In genomic region chr12:125222876-125223275, GRCh38 we compare ENCODE assay signal across 21 cellular contexts. TPM values are rescaled to one million over a fixed set of nuclear protein-coding genes. Genes with fewer than 3 reads are reported as not detected.
A peak's percentile ranks its signal among the peaks of the same experiment; 100 is the strongest.
DNase-seq lines count a peak whose midpoint lies in the region; ATAC-seq, FAIRE-seq and TF ChIP-seq lines count a peak whose summit lies in the region.
"Had no signal": no experiment of that assay in that cellular context is flagged by ENCODE, and none has a peak within 500 bp of the region (broad histone marks: within the 10 kb centered on the region; RNA-seq: fewer than 3 reads in every experiment).

No MANE protein-coding gene starts in this region.

- H3K36me3 Mint-ChIP-seq in naive thymus-derived CD8-positive, alpha-beta T cell = no peaks in the 10 kb centered on the region

- H3K9ac ChIP-seq in HepG2 (ENCODE audit: insufficient read depth, low read depth, low read length) = no peak overlapping the region

- H3K4me3 Mint-ChIP-seq in naive thymus-derived CD8-positive, alpha-beta T cell = no peak overlapping the region
- H3K4me3 Mint-ChIP-seq: CD4-positive, alpha-beta T cell; T-helper 1 cell treated with Interleukin-12 subunit alpha and Interleukin-12 subunit beta and Interleukin-4 antibody, amounts not matched to agents 30 μg/mL and 1 μg/mL, for 36 hours had no signal

- H3K9me3 ChIP-seq in HepG2 (ENCODE audit: low read length) (no peaks in the 10 kb centered on the region), right lobe of liver (no peaks in the 10 kb centered on the region), right atrium auricular region (no peaks in the 10 kb centered on the region)

- H3K4me2 ChIP-seq in HepG2 (ENCODE audit: low read depth, low read length) = no peak overlapping the region

- no peak overlapping the region for H3K27ac Mint-ChIP-seq in naive thymus-derived CD8-positive, alpha-beta T cell
- H3K27ac Mint-ChIP-seq: CD4-positive, alpha-beta T cell; T-helper 1 cell treated with Interleukin-12 subunit alpha and Interleukin-12 subunit beta and Interleukin-4 antibody, amounts not matched to agents 30 μg/mL and 1 μg/mL, for 36 hours had no signal

- intact Hi-C loops in HepG2 (cut with micrococcal nuclease; ENCODE audit: unreplicated experiment) = no loop called here
- intact Hi-C loops in right lobe of liver (cut with DNase I) = no loop called here
- intact Hi-C loops in Right ventricle myocardium superior (cut with DNase I) = no loop called here

- CTCF ChIA-PET in HepG2 (lab: Yijun Ruan, JAX; ENCODE audit: low intra/inter-chr PET ratio, low total read pairs) = no interaction called here

- H3K79me2 ChIP-seq in HepG2 (ENCODE audit: insufficient read depth, low read length) = no peaks in the 10 kb centered on the region

- no peaks in the 10 kb centered on the region for H3K36me3 ChIP-seq in HepG2 (replicated peaks in 1 of 2; ENCODE audit: control insufficient read depth in 1 of 2, insufficient read depth in 2 of 2, low read length in 2 of 2)
- no peaks in the 10 kb centered on the region for H3K36me3 ChIP-seq in right lobe of liver
- H3K36me3 ChIP-seq in right atrium auricular region = no peaks in the 10 kb centered on the region

- no peak for TF ChIP-seq POLR2A in HepG2 (IDR thresholded peaks at IDR 0.05; ENCODE audit: insufficient read depth in 1 of 2, low read depth in 2 of 2, low read length in 2 of 2)
- no peak for TF ChIP-seq POLR2A in right lobe of liver (IDR thresholded peaks at IDR 0.05)

- in situ Hi-C loops in HepG2 (cut with HindIII; ENCODE audit: extremely low pct_ligation_motif_present, low pct_unique_long_range_greater_than_20kb) = no loop called here

- H3K4me3 ChIP-seq in HepG2 (replicated peaks in 1 of 3; ENCODE audit: insufficient read depth in 1 of 3, low read depth in 2 of 3, low read length in 3 of 3) (no peak overlapping the region), right lobe of liver (no peak overlapping the region), right atrium auricular region (no peak overlapping the region)

- 16% methylated on average over 3 of the region's 3 CpGs for WGBS in HepG2 (ENCODE audit: low lambda C conversion rate)
- 33% methylated on average over 3 of the region's 3 CpGs for WGBS in right lobe of liver (ENCODE audit: insufficient coverage, low coverage, low lambda C conversion rate, missing lambda C conversion rate)

- TF ChIP-seq EP300 in HepG2 (IDR thresholded peaks at IDR 0.05; ENCODE audit: low read depth in 2 of 2, low read length in 2 of 2) = no peak
- TF ChIP-seq EP300 in HepG2 (CRISPR knock-in tag; IDR thresholded peaks at IDR 0.05; ENCODE audit: borderline replicate concordance) = no peak

- no TSS peak for BruUV-seq in HepG2 (replicated peaks; lab: Mats Ljungman, UMichigan)

- no peak overlapping the region for H2AFZ ChIP-seq in HepG2 (ENCODE audit: low read length)

- TF ChIP-seq RAD21 in HepG2 (CRISPR knock-in tag; IDR thresholded peaks at IDR 0.05) = no peak

- H3K27ac ChIP-seq in HepG2 (ENCODE audit: extremely low read length, insufficient read depth, low read length) (no peak overlapping the region), right lobe of liver (no peak overlapping the region), right atrium auricular region (no peak overlapping the region)

- no peaks in the 10 kb centered on the region for H3K9me3 Mint-ChIP-seq in naive thymus-derived CD8-positive, alpha-beta T cell
- H3K9me3 Mint-ChIP-seq: CD4-positive, alpha-beta T cell; T-helper 1 cell treated with Interleukin-12 subunit alpha and Interleukin-12 subunit beta and Interleukin-4 antibody, amounts not matched to agents 30 μg/mL and 1 μg/mL, for 36 hours had no signal

- no peaks in the 10 kb centered on the region for H4K20me1 ChIP-seq in HepG2 (ENCODE audit: insufficient read depth, low read length)

- DNase-seq in HepG2 (ENCODE audit: low spot score) = no peak
- no peak for DNase-seq in right lobe of liver
- peak; percentile 95 for DNase-seq in MV-4-11 (lab: John Stamatoyannopoulos, UW)
- DNase-seq in RPMI8226 = peak; percentile 62
- DNase-seq in Right ventricle myocardium superior = no peak
- no peak for DNase-seq in right atrium auricular region (ENCODE audit: low spot score)
- no peak for DNase-seq in hippocampal formation (lab: John Stamatoyannopoulos, UW)
- no peak for DNase-seq in naive thymus-derived CD8-positive, alpha-beta T cell
- DNase-seq: CD4-positive, alpha-beta T cell; DMS79 treated with DMSO at 0.1 percent for 48 hours; HCEC 1CT; IMR-90; NCI-H1417; NCI-H2029; NCI-H510A; PC-3 had no signal

- H3K4me1 ChIP-seq in HepG2 (ENCODE audit: insufficient read depth, low read length) (no peaks in the 10 kb centered on the region), right lobe of liver (peaks cover 0 to 9% (median 0%) of the 10 kb centered on the region in 4 donors), right atrium auricular region (no peaks in the 10 kb centered on the region)

- peaks cover 4 to 56% (median 20%) of the 10 kb centered on the region in 5 donors for H3K27me3 Mint-ChIP-seq in naive thymus-derived CD8-positive, alpha-beta T cell

- no peak for FAIRE-seq in HepG2 (lab: Jason Lieb, UNC)
- FAIRE-seq: G401.6, GM12891, GM19239 had no signal

- POLR2A ChIA-PET in HepG2 (lab: Yijun Ruan, JAX) = no interaction called here
- POLR2A ChIA-PET in naive thymus-derived CD8-positive, alpha-beta T cell (lab: Charles Lee) = no interaction called here

- peaks cover 0 to 1% (median 0%) of the 10 kb centered on the region in 4 donors for H3K4me1 Mint-ChIP-seq in naive thymus-derived CD8-positive, alpha-beta T cell

- H3K27me3 ChIP-seq in HepG2 (ENCODE audit: control insufficient read depth in 1 of 2, insufficient read depth in 2 of 2, low read length in 2 of 2) (peaks cover 1 to 39% of the 10 kb centered on the region in 2 experiments; a peak in 3 of 5 replicates), right lobe of liver (no peaks in the 10 kb centered on the region), right atrium auricular region (no peaks in the 10 kb centered on the region)

- TF ChIP-seq CTCF in HepG2 (CRISPR knock-in tag; IDR thresholded peaks at IDR 0.05) = no peak
- TF ChIP-seq CTCF in right lobe of liver (IDR thresholded peaks at IDR 0.05) = no peak
- no peak for TF ChIP-seq CTCF in right atrium auricular region (IDR thresholded peaks at IDR 0.05)

- ATAC-seq in HepG2 = no peak
- ATAC-seq in right lobe of liver = no peak
- no peak for ATAC-seq in Right ventricle myocardium superior (ENCODE audit: poor library complexity)
- ATAC-seq in naive thymus-derived CD8-positive, alpha-beta T cell = no peak
- ATAC-seq: PC-3, SK-N-SH treated with all-trans-retinoic acid at 6 μM for 48 hours had no signal

TF ChIP-seq in HepG2, 621 proteins besides CTCF, POLR2A, EP300 and RAD21:
- TF ChIP-seq SPEN (CRISPR knock-in tag; IDR thresholded peaks at IDR 0.05; ENCODE audit: low read depth) (no peak), LCORL (IDR thresholded peaks at IDR 0.05) (peak; percentile 93), LCORL (CRISPR knock-in tag; IDR thresholded peaks at IDR 0.05) (no peak)

RNA-seq across cellular contexts. Expression of gene TMEM132B, which starts 36.7 kb away (rescaled TPM):
- total RNA-seq in HepG2 (2016; rRNA removed; fragmentation: Illumina TruSeq; extraction: Trizol) = 0.01 and 0.02 TPM in 2 replicates
- not detected in 2 replicates for total RNA-seq in HepG2 (2016; cell fraction: cytosol; rRNA removed; fragmentation: Illumina TruSeq; extraction: Trizol; ENCODE audit: low read depth)
- total RNA-seq in HepG2 (2016; cell fraction: insoluble cytoplasmic fraction; rRNA removed; fragmentation: Illumina TruSeq; extraction: Trizol) = 0.11 TPM in 1 of 2 replicates, not detected in the other
- 0.14 TPM in 1 of 2 replicates, not detected in the other for total RNA-seq in HepG2 (2016; cell fraction: membrane; rRNA removed; fragmentation: Illumina TruSeq; extraction: Trizol)
- total RNA-seq in HepG2 (2016; cell fraction: nucleus; rRNA removed; fragmentation: Illumina TruSeq; extraction: Trizol) = 0.34 and 0.85 TPM in 2 replicates
- 0.03 TPM in 1 of 2 replicates, not detected in the other for polyA plus RNA-seq in HepG2 (2011; rRNA removed)
- polyA plus RNA-seq in HepG2 (2011; cell fraction: cytosol; rRNA removed) = 0.01 and 0.03 TPM in 2 replicates
- 0.05 and 0.19 TPM in 2 replicates for polyA plus RNA-seq in HepG2 (2011; cell fraction: nucleus; rRNA removed)
- polyA plus RNA-seq in HepG2 (2012) = 0.04 and 0.12 TPM in 2 replicates
- not detected in 2 replicates for polyA plus RNA-seq in HepG2 (2016; cell fraction: cytosol; fragmentation: Illumina TruSeq; extraction: Trizol; ENCODE audit: low read depth)
- polyA plus RNA-seq in HepG2 (2016; cell fraction: insoluble cytoplasmic fraction; fragmentation: Illumina TruSeq; extraction: Trizol; ENCODE audit: low read depth) = not detected in 2 replicates
- not detected in 2 replicates for polyA plus RNA-seq in HepG2 (2016; cell fraction: membrane; fragmentation: Illumina TruSeq; extraction: Trizol; ENCODE audit: low read depth)
- polyA plus RNA-seq in HepG2 (2016; cell fraction: nucleus; fragmentation: Illumina TruSeq; extraction: Trizol; ENCODE audit: insufficient read depth, low read depth) = 0.12 TPM in 1 of 2 replicates, not detected in the other
- 0.36 TPM in 1 of 2 replicates, not detected in the other for polyA minus RNA-seq in HepG2 (2011; rRNA and poly(A)+ RNA removed; ENCODE audit: low replicate concordance)
- polyA minus RNA-seq in HepG2 (2011; cell fraction: cytosol; rRNA and poly(A)+ RNA removed) = not detected in 2 replicates
- polyA minus RNA-seq in HepG2 (2011; cell fraction: nucleus; rRNA and poly(A)+ RNA removed) = 0.13 and 0.25 TPM in 2 replicates
- total RNA-seq in right lobe of liver = under 1 TPM in 5 of 6 experiments, not detected in 1; under 0.01 to 0.12 (median 0.02) TPM
- 6.1 TPM for total RNA-seq in Right ventricle myocardium superior
- total RNA-seq in right atrium auricular region = 1 to 10 TPM; 1.3 to 2.3 TPM
- not detected for total RNA-seq in naive thymus-derived CD8-positive, alpha-beta T cell
- polyA plus RNA-seq in naive thymus-derived CD8-positive, alpha-beta T cell = not detected
- total RNA-seq: CD4-positive, alpha-beta T cell; PC-3 had no signal

Comparison
In these comparisons a context has a peak if more than half of its experiments do, and no peak if none do; other contexts are left out.
1. DNase-seq: peak in MV-4-11 (single experiment) and RPMI8226 (single experiment); none in HepG2 (single experiment), right lobe of liver (0 of 3), Right ventricle myocardium superior (single experiment), right atrium auricular region (single experiment), hippocampal formation (0 of 2) and naive thymus-derived CD8-positive, alpha-beta T cell (0 of 10).